ENCODE assay signal across 12 cellular contexts in the genomic region with DNA sequence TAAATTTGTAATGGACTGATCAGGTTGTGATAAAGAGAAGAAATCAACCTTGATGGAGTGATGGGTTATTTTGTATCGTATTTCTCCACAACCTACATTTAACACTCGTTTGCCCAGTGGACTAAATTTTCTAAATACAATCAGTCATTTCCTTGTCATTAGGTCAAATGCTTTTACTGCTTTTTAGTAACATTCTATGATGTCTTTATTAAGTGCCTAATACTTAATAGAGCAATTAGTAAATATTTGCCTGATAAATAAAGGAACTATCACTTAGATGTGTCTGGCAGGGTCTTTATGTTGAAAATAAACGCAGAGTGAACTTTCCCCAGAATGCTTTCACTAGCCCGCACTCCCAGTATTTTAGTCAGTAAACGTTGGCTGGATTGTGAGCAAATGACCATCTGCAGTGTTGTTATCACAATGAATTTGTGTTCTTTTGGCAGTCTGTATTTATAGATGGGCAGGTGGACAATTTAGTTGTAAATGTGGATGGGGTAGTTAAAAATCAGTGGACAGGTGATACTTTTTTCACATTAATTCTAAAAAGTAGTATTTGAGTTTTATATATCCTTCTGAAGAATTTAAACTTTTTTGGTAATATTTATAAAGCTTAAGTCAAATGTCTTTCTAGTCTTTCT. TPM values are rescaled to one million over a fixed set of nuclear protein-coding genes. Genes with fewer than 3 reads are reported as not detected.
DNase-seq lines count a peak whose midpoint lies in the region; ATAC-seq and TF ChIP-seq lines count a peak whose summit lies in the region.
"Had no signal": no experiment of that assay in that cellular context is flagged by ENCODE, and none has a peak within 500 bp of the region (broad histone marks: within the 10 kb centered on the region; RNA-seq: fewer than 3 reads in every experiment).

No MANE protein-coding gene starts in this region.

- no peak for TF ChIP-seq CTCF in activated CD8-positive, alpha-beta T cell treated with anti-CD3 and anti-CD28 coated beads for 36 hours (IDR thresholded peaks at IDR 0.05)
- TF ChIP-seq CTCF in OCI-LY3 (IDR thresholded peaks at IDR 0.05; ENCODE audit: low read depth, low read length) (no peak), chondrocyte (IDR thresholded peaks at IDR 0.05) (no peak)

- H3K27me3 Mint-ChIP-seq in activated CD8-positive, alpha-beta T cell treated with anti-CD3 and anti-CD28 coated beads for 36 hours, result no peaks in the 10 kb centered on the region
- no peaks in the 10 kb centered on the region for H3K27me3 Mint-ChIP-seq in activated CD8-positive, alpha-beta T cell treated with anti-CD3 and anti-CD28 coated beads, Interleukin-2, amount 10 ng/mL, durations not matched to agents 7 days and 5 days (ENCODE audit: low read depth)
- H3K27me3 Mint-ChIP-seq in chondrocyte (ENCODE audit: low read depth), result no peaks in the 10 kb centered on the region
- no peaks in the 10 kb centered on the region for H3K27me3 Mint-ChIP-seq in stimulated activated memory B cell treated with anti-CD40 and anti-IgM and Interleukin-4, amounts not matched to agents 10 μg/mL and 1 μg/mL and 100 μg/mL, for 72 hours

- no peak overlapping the region for H3K27ac ChIP-seq in OCI-LY3 (ENCODE audit: low read length)

- CTCF ChIA-PET in activated CD8-positive, alpha-beta T cell treated with anti-CD3 and anti-CD28 coated beads for 36 hours (lab: Charles Lee), result interaction anchor here (1.0 to 2.2 kb wide), 11 partner anchors 8 to 462 kb away, joined by 3 to 10 read pairs (median 5); no protein-coding TSS in a partner anchor
- CTCF ChIA-PET in activated CD8-positive, alpha-beta T cell treated with anti-CD3 and anti-CD28 coated beads, Interleukin-2, amount 10 ng/mL, durations not matched to agents 7 days and 5 days (lab: Charles Lee), result interaction anchor here (0.8 to 8.4 kb wide), 13 partner anchors 11 to 243 kb away, joined by 3 to 172 read pairs (median 4); no protein-coding TSS in a partner anchor

- H3K36me3 Mint-ChIP-seq in activated CD8-positive, alpha-beta T cell treated with anti-CD3 and anti-CD28 coated beads for 36 hours (ENCODE audit: low read depth), result peaks cover 12% of the 10 kb centered on the region
- peaks cover 13% of the 10 kb centered on the region for H3K36me3 Mint-ChIP-seq in activated CD8-positive, alpha-beta T cell treated with anti-CD3 and anti-CD28 coated beads, Interleukin-2, amount 10 ng/mL, durations not matched to agents 7 days and 5 days (ENCODE audit: low read depth)
- no peaks in the 10 kb centered on the region for H3K36me3 Mint-ChIP-seq in chondrocyte (ENCODE audit: low read depth)
- H3K36me3 Mint-ChIP-seq in stimulated activated memory B cell treated with anti-CD40 and anti-IgM and Interleukin-4, amounts not matched to agents 10 μg/mL and 1 μg/mL and 100 μg/mL, for 72 hours, result peaks cover 4% of the 10 kb centered on the region

- H3K9me3 ChIP-seq in OCI-LY3 (ENCODE audit: insufficient read depth, low read length), result no peaks in the 10 kb centered on the region
- H3K9me3 ChIP-seq: upper lobe of left lung had no signal

- H3K4me1 ChIP-seq in OCI-LY3 (ENCODE audit: low read length), result peaks cover 52% of the 10 kb centered on the region

- no peak for DNase-seq in activated CD8-positive, alpha-beta T cell treated with anti-CD3 and anti-CD28 coated beads for 36 hours
- DNase-seq in activated CD8-positive, alpha-beta T cell treated with anti-CD3 and anti-CD28 coated beads, Interleukin-2, amount 10 ng/mL, durations not matched to agents 7 days and 5 days, result no peak
- no peak for DNase-seq in chondrocyte (ENCODE audit: low spot score)
- no peak for DNase-seq in NCI-H526 (lab: John Stamatoyannopoulos, UW)
- DNase-seq in NCI-H2029 (lab: John Stamatoyannopoulos, UW), result no peak
- no peak for DNase-seq in NCI-H1048 (lab: John Stamatoyannopoulos, UW)
- DNase-seq: aorta, small intestine, T-helper 9 cell, upper lobe of left lung had no signal

- no peak for ATAC-seq in activated CD8-positive, alpha-beta T cell treated with anti-CD3 and anti-CD28 coated beads for 36 hours
- ATAC-seq in activated CD8-positive, alpha-beta T cell treated with anti-CD3 and anti-CD28 coated beads, Interleukin-2, amount 10 ng/mL, durations not matched to agents 7 days and 5 days, result no peak
- no peak for ATAC-seq in stimulated activated memory B cell treated with anti-CD40 and anti-IgM and Interleukin-4, amounts not matched to agents 10 μg/mL and 1 μg/mL and 100 μg/mL, for 72 hours

- no peak overlapping the region for H2AFZ ChIP-seq in OCI-LY3 (ENCODE audit: low read depth, low read length)

- no peak overlapping the region for H3K4me3 ChIP-seq in OCI-LY3 (ENCODE audit: low read length)
- H3K4me3 ChIP-seq: upper lobe of left lung had no signal

- peaks cover 73% of the 10 kb centered on the region for H3K4me1 Mint-ChIP-seq in activated CD8-positive, alpha-beta T cell treated with anti-CD3 and anti-CD28 coated beads for 36 hours (ENCODE audit: low read depth)
- peaks cover 73% of the 10 kb centered on the region for H3K4me1 Mint-ChIP-seq in activated CD8-positive, alpha-beta T cell treated with anti-CD3 and anti-CD28 coated beads, Interleukin-2, amount 10 ng/mL, durations not matched to agents 7 days and 5 days (ENCODE audit: low read depth)
- peaks cover 54% of the 10 kb centered on the region for H3K4me1 Mint-ChIP-seq in chondrocyte (ENCODE audit: low read depth)
- peaks cover 76% of the 10 kb centered on the region for H3K4me1 Mint-ChIP-seq in stimulated activated memory B cell treated with anti-CD40 and anti-IgM and Interleukin-4, amounts not matched to agents 10 μg/mL and 1 μg/mL and 100 μg/mL, for 72 hours

- no peaks in the 10 kb centered on the region for H3K27me3 ChIP-seq in OCI-LY3 (ENCODE audit: low read depth, low read length)
- H3K27me3 ChIP-seq: upper lobe of left lung had no signal

- no peaks in the 10 kb centered on the region for H3K9me3 Mint-ChIP-seq in activated CD8-positive, alpha-beta T cell treated with anti-CD3 and anti-CD28 coated beads for 36 hours
- no peaks in the 10 kb centered on the region for H3K9me3 Mint-ChIP-seq in activated CD8-positive, alpha-beta T cell treated with anti-CD3 and anti-CD28 coated beads, Interleukin-2, amount 10 ng/mL, durations not matched to agents 7 days and 5 days (ENCODE audit: insufficient read depth)
- no peaks in the 10 kb centered on the region for H3K9me3 Mint-ChIP-seq in chondrocyte (ENCODE audit: low read depth)
- H3K9me3 Mint-ChIP-seq in stimulated activated memory B cell treated with anti-CD40 and anti-IgM and Interleukin-4, amounts not matched to agents 10 μg/mL and 1 μg/mL and 100 μg/mL, for 72 hours, result no peaks in the 10 kb centered on the region

- POLR2A ChIA-PET in activated CD8-positive, alpha-beta T cell treated with anti-CD3 and anti-CD28 coated beads for 36 hours (lab: Charles Lee), result interaction anchor here (1.3 to 1.4 kb wide), 2 partner anchors 13 to 37 kb away, joined by 3 to 4 read pairs; no protein-coding TSS in a partner anchor
- POLR2A ChIA-PET in activated CD8-positive, alpha-beta T cell treated with anti-CD3 and anti-CD28 coated beads, Interleukin-2, amount 10 ng/mL, durations not matched to agents 7 days and 5 days (lab: Charles Lee), result interaction anchor here (0.6 to 1.6 kb wide), 2 partner anchors 22 to 87 kb away, joined by 3 to 5 read pairs; no protein-coding TSS in a partner anchor

- peak overlapping the region; percentile 78 for H3K27ac Mint-ChIP-seq in activated CD8-positive, alpha-beta T cell treated with anti-CD3 and anti-CD28 coated beads for 36 hours
- H3K27ac Mint-ChIP-seq in activated CD8-positive, alpha-beta T cell treated with anti-CD3 and anti-CD28 coated beads, Interleukin-2, amount 10 ng/mL, durations not matched to agents 7 days and 5 days, result no peak overlapping the region
- peak overlapping the region; percentile 85 for H3K27ac Mint-ChIP-seq in chondrocyte (ENCODE audit: unreplicated experiment)
- peak overlapping the region; percentile 82 for H3K27ac Mint-ChIP-seq in stimulated activated memory B cell treated with anti-CD40 and anti-IgM and Interleukin-4, amounts not matched to agents 10 μg/mL and 1 μg/mL and 100 μg/mL, for 72 hours

- no peak overlapping the region for H3K9ac ChIP-seq in OCI-LY3 (ENCODE audit: low read length)

- H3K36me3 ChIP-seq in OCI-LY3 (replicated peaks; ENCODE audit: low read depth, low read length), result peaks cover 3% of the 10 kb centered on the region
- H3K36me3 ChIP-seq: upper lobe of left lung had no signal

- H4K20me1 ChIP-seq in OCI-LY3 (ENCODE audit: insufficient read depth, low read length), result peaks cover 80% of the 10 kb centered on the region

- peaks cover 98% of the 10 kb centered on the region for H3K79me2 ChIP-seq in OCI-LY3 (ENCODE audit: low read length)

- H3K4me3 Mint-ChIP-seq in activated CD8-positive, alpha-beta T cell treated with anti-CD3 and anti-CD28 coated beads for 36 hours, result peak overlapping the region; percentile 10
- H3K4me3 Mint-ChIP-seq in activated CD8-positive, alpha-beta T cell treated with anti-CD3 and anti-CD28 coated beads, Interleukin-2, amount 10 ng/mL, durations not matched to agents 7 days and 5 days, result no peak overlapping the region
- no peak overlapping the region for H3K4me3 Mint-ChIP-seq in chondrocyte (ENCODE audit: unreplicated experiment)
- no peak overlapping the region for H3K4me3 Mint-ChIP-seq in stimulated activated memory B cell treated with anti-CD40 and anti-IgM and Interleukin-4, amounts not matched to agents 10 μg/mL and 1 μg/mL and 100 μg/mL, for 72 hours

- 0 out of 2 replicates have a peak overlapping the region, but pooled peaks have one; percentile 46 for H3K4me2 ChIP-seq in OCI-LY3 (ENCODE audit: low read length)

- intact Hi-C loops in activated CD8-positive, alpha-beta T cell treated with anti-CD3 and anti-CD28 coated beads for 36 hours (cut with micrococcal nuclease), result loop anchor here (5.0 kb wide), 1 partner anchor 88 kb away; the partner anchor contains the start of gene FBXL22

RNA-seq across cellular contexts. Expression of gene USP3, which starts 4.8 kb away (rescaled TPM):
- total RNA-seq in activated CD8-positive, alpha-beta T cell treated with anti-CD3 and anti-CD28 coated beads for 36 hours, result 10 to 100 TPM; 57.1 to 58.6 TPM
- total RNA-seq in activated CD8-positive, alpha-beta T cell treated with anti-CD3 and anti-CD28 coated beads, Interleukin-2, amount 10 ng/mL, durations not matched to agents 7 days and 5 days, result 10 to 100 TPM; 48.3 to 49.1 TPM
- 27.6 to 30.6 TPM (median 28.7 TPM) in 3 replicates for total RNA-seq in chondrocyte
